In the genomic region with DNA sequence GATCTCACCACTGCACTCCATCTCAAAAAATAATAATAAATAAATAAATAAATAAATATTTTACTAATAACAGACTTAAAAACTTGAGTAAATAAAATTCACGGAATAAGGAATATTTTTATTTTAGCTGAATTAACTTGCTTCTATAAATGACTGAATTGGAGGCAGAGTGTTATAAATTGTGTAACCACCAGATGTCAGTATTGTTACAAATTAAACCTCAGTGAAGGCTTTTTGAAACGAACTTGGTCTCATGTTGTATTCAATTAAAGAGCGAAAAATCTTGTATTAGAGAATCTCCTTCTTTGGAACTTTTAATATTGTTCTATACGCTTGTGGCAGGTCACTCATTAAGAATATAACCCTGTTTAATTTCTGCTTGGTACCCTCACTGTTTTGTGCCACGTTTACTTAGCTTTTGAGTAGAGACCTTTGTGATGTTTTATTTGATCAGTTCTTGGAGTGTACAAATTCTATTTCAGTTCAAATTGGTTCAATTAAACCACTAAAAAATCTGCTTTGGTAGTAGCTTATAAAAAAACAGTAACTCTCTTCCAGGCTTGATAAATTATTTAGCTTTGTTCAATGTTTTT, we compare ENCODE assay signal across 8 cellular contexts. TPM values are rescaled to one million over a fixed set of nuclear protein-coding genes. Genes with fewer than 3 reads are reported as not detected.
A peak's percentile ranks its signal among the peaks of the same experiment; 100 is the strongest.
DNase-seq lines count a peak whose midpoint lies in the region; ATAC-seq and TF ChIP-seq lines count a peak whose summit lies in the region.

No MANE protein-coding gene starts in this region.

- H3K4me1 ChIP-seq in Caco-2 (no peaks in the 10 kb centered on the region), gastrocnemius medialis (no peaks in the 10 kb centered on the region)

- BruUV-seq in Caco-2 (replicated peaks; lab: Mats Ljungman, UMichigan): no TSS peak

- H3K4me1 Mint-ChIP-seq in Caco-2 (ENCODE audit: low read depth, unreplicated experiment): no peaks in the 10 kb centered on the region

- intact Hi-C loops in Caco-2 (cut with micrococcal nuclease; ENCODE audit: unreplicated experiment): loop anchor here (1.0 kb wide), 2 partner anchors 99 to 738 kb away; no protein-coding TSS in a partner anchor
- intact Hi-C loops in gastrocnemius medialis (cut with DNase I; ENCODE audit: low total_unique reads): no loop called here

- in situ Hi-C loops in gastrocnemius medialis (cut with MboI; ENCODE audit: low sequenced_read_pairs in 4 of 4): loop anchor here in 3 of 4 donors (10.0 to 25.0 kb wide), 3 partner anchors 100 to 740 kb away; no protein-coding TSS in a partner anchor

- H3K27me3 ChIP-seq in Caco-2 (replicated peaks; ENCODE audit: control insufficient read depth, insufficient read depth, low read length) (no peaks in the 10 kb centered on the region), gastrocnemius medialis (no peaks in the 10 kb centered on the region)

- peak in 1 of 2 experiments; percentile 23 for DNase-seq in Caco-2
- DNase-seq in NCI-H1105 treated with DMSO at 0.1 percent for 48 hours (lab: John Stamatoyannopoulos, UW): peak; percentile 66
- DNase-seq in SKM-1 (lab: John Stamatoyannopoulos, UW; ENCODE audit: unreplicated experiment): peak; percentile 34
- peak; percentile 77 for DNase-seq in fibroblast of the aortic adventitia (ENCODE audit: low read depth)
- no peak for DNase-seq in gastrocnemius medialis
- no peak for DNase-seq in stimulated activated CD8-positive, alpha-beta memory T cell treated with anti-CD3 and anti-CD28 coated beads, Interleukin-4, amount 100 ng/mL, for 48 hours

- CTCF ChIA-PET in Caco-2 (lab: Charles Lee): interaction anchor here (0.7 to 1.9 kb wide), 3 partner anchors 67 to 99 kb away, joined by 3 to 15 read pairs (median 3); no protein-coding TSS in a partner anchor

- no peaks in the 10 kb centered on the region; the same call in 1 of the 2 replicates for H3K9me3 ChIP-seq in Caco-2
- no peaks in the 10 kb centered on the region for H3K9me3 ChIP-seq in gastrocnemius medialis

- TF ChIP-seq CTCF in Caco-2 (IDR thresholded peaks at IDR 0.05; ENCODE audit: insufficient read depth in 1 of 2, low read depth in 1 of 2, low read length in 1 of 2, severe bottlenecking in 1 of 2, unreplicated experiment in 1 of 2): peak; percentile 43 to 73
- TF ChIP-seq CTCF in fibroblast of the aortic adventitia (IDR thresholded peaks at IDR 0.05; ENCODE audit: insufficient read depth, low read length): peak; percentile 46
- TF ChIP-seq CTCF in gastrocnemius medialis (IDR thresholded peaks at IDR 0.05 in 4 of 5, conservative IDR thresholded peaks at IDR 0.05 in 1 of 5): peak in 3 of 5 experiments; percentile 45 to 56 (median 52)

- peak; percentile 44 for ATAC-seq in GM21423 (IDR thresholded peaks at IDR 0.05; ENCODE audit: unreplicated experiment)
- no peak for ATAC-seq in gastrocnemius medialis
- ATAC-seq in HG03378 (IDR thresholded peaks at IDR 0.05; ENCODE audit: unreplicated experiment): no peak

- POLR2A ChIA-PET in Caco-2 (lab: Charles Lee): no interaction called here

- H3K4me3 ChIP-seq in Caco-2 (ENCODE audit: low read depth, low read length) (no peak overlapping the region), fibroblast of the aortic adventitia (ENCODE audit: low read depth, low read length) (no peak overlapping the region), gastrocnemius medialis (no peak overlapping the region)

- H3K27ac Mint-ChIP-seq in Caco-2 (ENCODE audit: unreplicated experiment): no peak overlapping the region

- no peaks in the 10 kb centered on the region for H3K36me3 Mint-ChIP-seq in Caco-2 (ENCODE audit: insufficient read depth, unreplicated experiment)

- H3K27ac ChIP-seq in gastrocnemius medialis: no peak overlapping the region

- H3K4me3 Mint-ChIP-seq in Caco-2 (ENCODE audit: unreplicated experiment): no peak overlapping the region

- peaks cover 8% of the 10 kb centered on the region for H3K27me3 Mint-ChIP-seq in Caco-2 (ENCODE audit: insufficient read depth, unreplicated experiment)

- H3K36me3 ChIP-seq in Caco-2 (ENCODE audit: control insufficient read depth, insufficient read depth, low read length) (no peaks in the 10 kb centered on the region), gastrocnemius medialis (no peaks in the 10 kb centered on the region)

- no peak for TF ChIP-seq POLR2A in gastrocnemius medialis (IDR thresholded peaks at IDR 0.05)

- H3K9me3 Mint-ChIP-seq in Caco-2 (ENCODE audit: unreplicated experiment): no peaks in the 10 kb centered on the region

RNA-seq across cellular contexts. Expression of gene SCIN, which starts 45.6 kb away (rescaled TPM):
- total RNA-seq in Caco-2 (2022) (0.39 and 0.84 TPM in 2 replicates), fibroblast of the aortic adventitia (ENCODE audit: low replicate concordance) (0.25 and 2.3 TPM in 2 replicates), gastrocnemius medialis (1 to 10 TPM in 2 of 4 donors, under 1 TPM in 1, not detected in 1; 0.09 to 2.4 (median 1.4) TPM)

Comparison
In these comparisons a context has a peak if more than half of its experiments do, and no peak if none do; other contexts are left out.
1. DNase-seq: peak in NCI-H1105 treated with DMSO at 0.1 percent for 48 hours (single experiment), SKM-1 (single experiment) and fibroblast of the aortic adventitia (single experiment); none in gastrocnemius medialis (0 of 2) and stimulated activated CD8-positive, alpha-beta memory T cell treated with anti-CD3 and anti-CD28 coated beads, Interleukin-4, amount 100 ng/mL, for 48 hours (single experiment).
2. Peak in every context shown above with its lines, with median percentiles within 50 percentile points of each other: CTCF ChIP-seq.